In genomic region chr3:179269152-179269707, GRCh38 we compare ENCODE assay signal across 1 cellular context.
A peak's percentile ranks its signal among the peaks of the same experiment; 100 is the strongest.
TF ChIP-seq lines count a peak whose summit lies in the region.

No MANE protein-coding gene starts in this region.

TF ChIP-seq in IMR-90, 13 proteins besides CTCF, POLR2A, EP300 and RAD21:
- TF ChIP-seq MAFK (IDR thresholded peaks at IDR 0.05; ENCODE audit: low read depth, low read length) (peak; percentile 86), CHD1 (IDR thresholded peaks at IDR 0.05; ENCODE audit: low read depth, low read length) (no peak)
